In genomic region chr6:125792172-125792571, GRCh38 we compare ENCODE assay signal across 8 cellular contexts. TPM values are rescaled to one million over a fixed set of nuclear protein-coding genes. Genes with fewer than 3 reads are reported as not detected.
DNase-seq lines count a peak whose midpoint lies in the region; ATAC-seq and TF ChIP-seq lines count a peak whose summit lies in the region.

No MANE protein-coding gene starts in this region.

- TF ChIP-seq EP300 in upper lobe of left lung (IDR thresholded peaks at IDR 0.05): no peak

- H3K27ac ChIP-seq in heart right ventricle (peak overlapping the region in 7 of 10 donors; percentile 10 to 98 (median 92)), iPS-18a (ENCODE audit: low read length) (no peak overlapping the region), upper lobe of left lung (peak overlapping the region in 3 of 4 donors; percentile 95 to 99 (median 95)), Peyer's patch (peak overlapping the region in 1 of 4 donors; percentile 98)

- H3K27me3 ChIP-seq in heart right ventricle: no peaks in the 10 kb centered on the region
- H3K27me3 ChIP-seq in iPS-18a (ENCODE audit: control insufficient read depth, insufficient read depth, low read length): peaks cover 12% of the 10 kb centered on the region
- no peaks in the 10 kb centered on the region for H3K27me3 ChIP-seq in upper lobe of left lung
- no peaks in the 10 kb centered on the region for H3K27me3 ChIP-seq in Peyer's patch

- TF ChIP-seq CTCF in heart right ventricle (IDR thresholded peaks at IDR 0.05): no peak
- no peak for TF ChIP-seq CTCF in upper lobe of left lung (IDR thresholded peaks at IDR 0.05)
- no peak for TF ChIP-seq CTCF in Peyer's patch (IDR thresholded peaks at IDR 0.05)

- ATAC-seq in heart right ventricle: no peak
- ATAC-seq in upper lobe of left lung (ENCODE audit: low FRiP score in 2 of 2): no peak

- no peak for DNase-seq in heart right ventricle
- no peak for DNase-seq in cardiac septum (ENCODE audit: low spot score)
- no peak for DNase-seq in activated naive CD8-positive, alpha-beta T cell treated with anti-CD3 and anti-CD28 coated beads for 36 hours
- DNase-seq in upper lobe of left lung: no peak
- DNase-seq in germinal center (ENCODE audit: low spot score): no peak
- DNase-seq in Peyer's patch: no peak
- no peak for DNase-seq in GOT3 (lab: John Stamatoyannopoulos, UW)

- TF ChIP-seq POLR2A in upper lobe of left lung (IDR thresholded peaks at IDR 0.05) (no peak), Peyer's patch (IDR thresholded peaks at IDR 0.05) (no peak)

- H3K4me3 ChIP-seq in heart right ventricle (peak overlapping the region in 7 of 10 donors; percentile 68 to 96 (median 90)), iPS-18a (ENCODE audit: low read length) (peak overlapping the region; percentile 96), upper lobe of left lung (peak overlapping the region in 3 of 4 donors; percentile 70 to 96 (median 94)), Peyer's patch (peak overlapping the region in 1 of 4 donors; percentile 87)

- H3K27me3 Mint-ChIP-seq in activated naive CD8-positive, alpha-beta T cell treated with anti-CD3 and anti-CD28 coated beads for 36 hours: no peaks in the 10 kb centered on the region

- 69 to 73% methylated on average over 3 of the region's 3 CpGs for WGBS in heart right ventricle, 2 donors
- WGBS in upper lobe of left lung, 2 donors: 60 to 63% methylated on average over 3 of the region's 3 CpGs

- H3K9me3 ChIP-seq in heart right ventricle: no peaks in the 10 kb centered on the region
- H3K9me3 ChIP-seq in iPS-18a (ENCODE audit: control insufficient read depth, low read depth, low read length): no peaks in the 10 kb centered on the region
- no peaks in the 10 kb centered on the region for H3K9me3 ChIP-seq in upper lobe of left lung
- H3K9me3 ChIP-seq in Peyer's patch: no peaks in the 10 kb centered on the region

- no peaks in the 10 kb centered on the region for H3K9me3 Mint-ChIP-seq in activated naive CD8-positive, alpha-beta T cell treated with anti-CD3 and anti-CD28 coated beads for 36 hours

- peaks cover 13% of the 10 kb centered on the region for H3K36me3 Mint-ChIP-seq in activated naive CD8-positive, alpha-beta T cell treated with anti-CD3 and anti-CD28 coated beads for 36 hours

- H3K27ac Mint-ChIP-seq in activated naive CD8-positive, alpha-beta T cell treated with anti-CD3 and anti-CD28 coated beads for 36 hours: peak overlapping the region; percentile 77

- H3K4me1 ChIP-seq in heart right ventricle (peaks cover 10 to 55% (median 33%) of the 10 kb centered on the region in 9 donors), iPS-18a (ENCODE audit: control insufficient read depth, low read depth, low read length) (peaks cover 29% of the 10 kb centered on the region), upper lobe of left lung (peaks cover 19 to 39% (median 35%) of the 10 kb centered on the region in 4 donors), Peyer's patch (peaks cover 0 to 14% (median 12%) of the 10 kb centered on the region in 4 donors)

- intact Hi-C loops in heart right ventricle (cut with DNase I): loop anchor here in 6 of 10 donors (2.0 to 10.0 kb wide), 4 partner anchors 50 to 165 kb away; partner anchors contain the start of gene HINT3 (in 3 of the 6)
- intact Hi-C loops in cardiac septum (cut with DNase I): loop anchor here (5.0 kb wide), 3 partner anchors 45 to 165 kb away; partner anchors contain the start of gene HINT3

- H3K36me3 ChIP-seq in heart right ventricle (peaks cover 0 to 6% (median 0%) of the 10 kb centered on the region in 9 donors), iPS-18a (ENCODE audit: control insufficient read depth, low read depth, low read length) (no peaks in the 10 kb centered on the region), upper lobe of left lung (no peaks in the 10 kb centered on the region), Peyer's patch (no peaks in the 10 kb centered on the region)

- peaks cover 51% of the 10 kb centered on the region for H3K4me1 Mint-ChIP-seq in activated naive CD8-positive, alpha-beta T cell treated with anti-CD3 and anti-CD28 coated beads for 36 hours

- H3K9ac ChIP-seq in iPS-18a (ENCODE audit: low read length): no peak overlapping the region

- peak overlapping the region; percentile 83 for H3K4me3 Mint-ChIP-seq in activated naive CD8-positive, alpha-beta T cell treated with anti-CD3 and anti-CD28 coated beads for 36 hours

RNA-seq across cellular contexts. Expression of gene NCOA7, which starts 1.4 kb away (rescaled TPM):
- total RNA-seq in heart right ventricle (10 to 100 TPM in 7 of 10 donors, 1 to 10 TPM in 3; 6.2 to 21.3 (median 11.1) TPM), cardiac septum (10.3 TPM), upper lobe of left lung (10 to 100 TPM; 33.5 to 75.6 (median 48.9) TPM), Peyer's patch (10 to 100 TPM; 15.4 to 80.9 (median 27.7) TPM)
- 10 to 100 TPM in 1 of 2 donors, 1 to 10 TPM in 1; 4.2 to 10.2 TPM for polyA plus RNA-seq in heart right ventricle
- 10 to 100 TPM; 73.7 to 76.4 TPM for total RNA-seq in activated naive CD8-positive, alpha-beta T cell treated with anti-CD3 and anti-CD28 coated beads for 36 hours

RNA-seq across cellular contexts. Expression of gene HEY2, which starts 42.7 kb away (rescaled TPM):
- total RNA-seq in heart right ventricle (10 to 100 TPM; 12.4 to 75.1 (median 36.2) TPM), cardiac septum (12.3 TPM), upper lobe of left lung (1 to 10 TPM; 1.3 to 3.3 (median 1.8) TPM), Peyer's patch (1 to 10 TPM in 1 of 4 donors, under 1 TPM in 2, not detected in 1; 0.35 to 2.0 (median 0.40) TPM)
- polyA plus RNA-seq in heart right ventricle: 10 to 100 TPM; 14.1 to 28.6 TPM
- not detected for total RNA-seq in activated naive CD8-positive, alpha-beta T cell treated with anti-CD3 and anti-CD28 coated beads for 36 hours
